Comparison of ENCODE assay signal across 1 cellular context in the genomic region with DNA sequence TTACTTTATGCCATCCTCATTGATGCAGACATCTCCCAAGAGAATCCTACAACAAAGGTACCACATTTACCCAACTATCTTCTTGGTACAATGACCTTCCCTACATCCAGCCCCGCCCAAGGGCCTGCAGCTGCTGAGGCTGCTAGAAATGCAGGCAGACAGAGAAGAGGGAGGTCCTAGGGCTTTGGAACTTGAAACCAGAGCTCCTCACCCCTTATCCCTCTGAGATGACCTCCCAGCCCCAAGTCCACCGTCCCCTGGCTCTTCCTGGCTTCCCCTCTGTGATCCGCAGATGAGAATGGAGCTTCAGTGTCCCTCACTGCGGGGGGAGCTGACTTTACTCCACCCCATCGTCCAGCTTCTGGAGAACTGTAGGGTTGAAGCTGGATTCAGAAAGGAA.
A peak's percentile ranks its signal among the peaks of the same experiment; 100 is the strongest.
TF ChIP-seq lines count a peak whose summit lies in the region.

No MANE protein-coding gene starts in this region.

TF ChIP-seq in A549, 52 proteins besides CTCF, POLR2A, EP300 and RAD21:
- TF ChIP-seq, protein P1, sequence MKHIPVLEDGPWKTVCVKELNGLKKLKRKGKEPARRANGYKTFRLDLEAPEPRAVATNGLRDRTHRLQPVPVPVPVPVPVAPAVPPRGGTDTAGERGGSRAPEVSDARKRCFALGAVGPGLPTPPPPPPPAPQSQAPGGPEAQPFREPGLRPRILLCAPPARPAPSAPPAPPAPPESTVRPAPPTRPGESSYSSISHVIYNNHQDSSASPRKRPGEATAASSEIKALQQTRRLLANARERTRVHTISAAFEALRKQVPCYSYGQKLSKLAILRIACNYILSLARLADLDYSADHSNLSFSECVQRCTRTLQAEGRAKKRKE (CRISPR knock-in tag; IDR thresholded peaks at IDR 0.05; ENCODE audit: low read depth) = no peak
- TF ChIP-seq MAFK (IDR thresholded peaks at IDR 0.05; ENCODE audit: partially characterized antibody) = peak; percentile 52
- no peak for TF ChIP-seq CBX8 (IDR thresholded peaks at IDR 0.05)
- TF ChIP-seq ESRRA (IDR thresholded peaks at IDR 0.05; ENCODE audit: borderline replicate concordance, low read length) = no peak
- TF ChIP-seq ZFP36 (IDR thresholded peaks at IDR 0.05; ENCODE audit: borderline replicate concordance, partially characterized antibody) = no peak
- no peak for TF ChIP-seq HOXB13 (CRISPR knock-in tag; IDR thresholded peaks at IDR 0.05; ENCODE audit: low read depth)
- TF ChIP-seq HEYL (CRISPR knock-in tag; IDR thresholded peaks at IDR 0.05) = no peak
